In genomic region chr6:143744593-143745151, GRCh38 we compare ENCODE assay signal across 11 cellular contexts.
DNase-seq lines count a peak whose midpoint lies in the region; ATAC-seq and TF ChIP-seq lines count a peak whose summit lies in the region.
"Had no signal": no experiment of that assay in that cellular context is flagged by ENCODE, and none has a peak within 500 bp of the region (broad histone marks: within the 10 kb centered on the region; RNA-seq: fewer than 3 reads in every experiment).

No MANE protein-coding gene starts in this region.

- no peak overlapping the region for H4K8ac ChIP-seq in mesendoderm (ENCODE audit: low read depth, low read length)

- H3K23ac ChIP-seq in mesendoderm (ENCODE audit: low read length), result no peak overlapping the region

- peak; percentile 37 for ATAC-seq in upper lobe of right lung
- no peak for ATAC-seq in GM21619 (IDR thresholded peaks at IDR 0.05; ENCODE audit: unreplicated experiment)

- H2BK5ac ChIP-seq in mesendoderm (ENCODE audit: low read length), result peak overlapping the region; percentile 7

- no peaks in the 10 kb centered on the region for H3K79me2 ChIP-seq in mesendoderm (ENCODE audit: control insufficient read depth, insufficient read depth, low read length)

- TF ChIP-seq CTCF in coronary artery (IDR thresholded peaks at IDR 0.05), result no peak
- TF ChIP-seq CTCF in upper lobe of right lung (IDR thresholded peaks at IDR 0.05), result no peak

- peak overlapping the region; percentile 45 for H3K56ac ChIP-seq in mesendoderm (ENCODE audit: low read length)

- DNase-seq in NCI-H146 treated with DMSO at 0.1 percent for 48 hours (lab: John Stamatoyannopoulos, UW; ENCODE audit: unreplicated experiment) (peak; percentile 77), NCI-H146 (lab: John Stamatoyannopoulos, UW) (no peak), coronary artery (ENCODE audit: low spot score) (no peak), mesendoderm (peak; percentile 37), upper lobe of right lung (no peak)
- DNase-seq in activated CD4-positive, alpha-beta T cell treated with anti-CD3 and anti-CD28 coated beads for 1 hour, result no peak
- DNase-seq in activated CD4-positive, alpha-beta T cell treated with anti-CD3 and anti-CD28 coated beads, Interleukin-2, amount 10 ng/mL, durations not matched to agents 24 days and 14 days, result no peak
- DNase-seq: activated CD4-positive, alpha-beta memory T cell treated with anti-CD3 and anti-CD28 coated beads for 36 hours; NK-92 treated with Interleukin-12 subunit alpha and Interleukin-12 subunit beta, amount 100 ng/mL, for 24 hours; stimulated activated CD4-positive, alpha-beta T cell treated with anti-CD3 and anti-CD28 coated beads, Interleukin-2, amount 100 ng/mL, for 48 hours had no signal

- H3K36me3 ChIP-seq in mesendoderm (ENCODE audit: control insufficient read depth, insufficient read depth, low read length) (no peaks in the 10 kb centered on the region), upper lobe of right lung (no peaks in the 10 kb centered on the region)

- peak overlapping the region; percentile 72 to 80 for H3K27ac ChIP-seq in coronary artery
- peak overlapping the region; percentile 65 for H3K27ac ChIP-seq in mesendoderm (ENCODE audit: low read depth, low read length)
- H3K27ac ChIP-seq in upper lobe of right lung, result peak overlapping the region; percentile 76

- H3K9me3 Mint-ChIP-seq in activated CD4-positive, alpha-beta T cell treated with anti-CD3 and anti-CD28 coated beads, Interleukin-2, amount 10 ng/mL, durations not matched to agents 24 days and 14 days, result no peaks in the 10 kb centered on the region
- H3K9me3 Mint-ChIP-seq: activated CD4-positive, alpha-beta memory T cell treated with anti-CD3 and anti-CD28 coated beads for 36 hours had no signal

- no peaks in the 10 kb centered on the region for H3K27me3 ChIP-seq in mesendoderm (ENCODE audit: insufficient read depth, low read length, poor library complexity)
- no peaks in the 10 kb centered on the region for H3K27me3 ChIP-seq in upper lobe of right lung

- peaks cover 7% of the 10 kb centered on the region for H3K36me3 Mint-ChIP-seq in activated CD4-positive, alpha-beta T cell treated with anti-CD3 and anti-CD28 coated beads, Interleukin-2, amount 10 ng/mL, durations not matched to agents 24 days and 14 days (ENCODE audit: low read depth)

- intact Hi-C loops in upper lobe of right lung (cut with DNase I), result no loop called here
- intact Hi-C loops in activated CD4-positive, alpha-beta T cell treated with anti-CD3 and anti-CD28 coated beads, Interleukin-2, amount 10 ng/mL, durations not matched to agents 24 days and 14 days (cut with micrococcal nuclease), result no loop called here

- H3K4me3 ChIP-seq in coronary artery (peak overlapping the region; percentile 40), mesendoderm (ENCODE audit: low read length) (no peak overlapping the region), upper lobe of right lung (peak overlapping the region; percentile 25)

- no peak overlapping the region for H4K5ac ChIP-seq in mesendoderm (ENCODE audit: low read length)

- peaks cover 31% of the 10 kb centered on the region for H3K4me1 ChIP-seq in mesendoderm (ENCODE audit: control insufficient read depth, low read depth, low read length)
- peaks cover 62% of the 10 kb centered on the region for H3K4me1 ChIP-seq in upper lobe of right lung

- H2BK15ac ChIP-seq in mesendoderm (replicated peaks; ENCODE audit: low read depth), result no peak overlapping the region

- WGBS in mesendoderm (ENCODE audit: extremely low coverage, insufficient coverage, low lambda C conversion rate), result no CpG with 5 or more reads among the region's 8 CpGs

- H3K27me3 Mint-ChIP-seq in activated CD4-positive, alpha-beta T cell treated with anti-CD3 and anti-CD28 coated beads, Interleukin-2, amount 10 ng/mL, durations not matched to agents 24 days and 14 days, result no peaks in the 10 kb centered on the region
- H3K27me3 Mint-ChIP-seq: activated CD4-positive, alpha-beta memory T cell treated with anti-CD3 and anti-CD28 coated beads for 36 hours had no signal

- H3K18ac ChIP-seq in mesendoderm (ENCODE audit: low read length), result peak overlapping the region; percentile 56

- H3K79me1 ChIP-seq in mesendoderm (ENCODE audit: low read length), result no peaks in the 10 kb centered on the region

- H3K27ac Mint-ChIP-seq in activated CD4-positive, alpha-beta T cell treated with anti-CD3 and anti-CD28 coated beads, Interleukin-2, amount 10 ng/mL, durations not matched to agents 24 days and 14 days, result no peak overlapping the region
- H3K27ac Mint-ChIP-seq: activated CD4-positive, alpha-beta memory T cell treated with anti-CD3 and anti-CD28 coated beads for 36 hours had no signal

- no peak overlapping the region for H3K4me3 Mint-ChIP-seq in activated CD4-positive, alpha-beta T cell treated with anti-CD3 and anti-CD28 coated beads, Interleukin-2, amount 10 ng/mL, durations not matched to agents 24 days and 14 days
- H3K4me3 Mint-ChIP-seq: activated CD4-positive, alpha-beta memory T cell treated with anti-CD3 and anti-CD28 coated beads for 36 hours had no signal

- H3K4me1 Mint-ChIP-seq in activated CD4-positive, alpha-beta T cell treated with anti-CD3 and anti-CD28 coated beads, Interleukin-2, amount 10 ng/mL, durations not matched to agents 24 days and 14 days, result peaks cover 2% of the 10 kb centered on the region

- no peaks in the 10 kb centered on the region for H3K9me3 ChIP-seq in upper lobe of right lung

- peak overlapping the region; percentile 29 for H2BK120ac ChIP-seq in mesendoderm (ENCODE audit: low read depth, low read length)

- no peak overlapping the region for H3K9ac ChIP-seq in mesendoderm (ENCODE audit: low read length)

- H3K4me2 ChIP-seq in mesendoderm (ENCODE audit: low read length), result no peak overlapping the region

- no peak overlapping the region for H3K4ac ChIP-seq in mesendoderm (ENCODE audit: low read depth, low read length)

- no peak overlapping the region for H2AK5ac ChIP-seq in mesendoderm (ENCODE audit: low read length)

Comparison
In these comparisons a context has a peak if more than half of its experiments do, and no peak if none do; other contexts are left out.
1. DNase-seq: peak in NCI-H146 treated with DMSO at 0.1 percent for 48 hours (single experiment) and mesendoderm (single experiment); none in NCI-H146 (single experiment), coronary artery (single experiment), upper lobe of right lung (single experiment), activated CD4-positive, alpha-beta T cell treated with anti-CD3 and anti-CD28 coated beads for 1 hour (single experiment) and activated CD4-positive, alpha-beta T cell treated with anti-CD3 and anti-CD28 coated beads, Interleukin-2, amount 10 ng/mL, durations not matched to agents 24 days and 14 days (single experiment).
2. Peak in every context shown above with its lines, with median percentiles within 50 percentile points of each other: H3K27ac ChIP-seq.